Comparison of ENCODE assay signal across 29 cellular contexts in the genomic region with DNA sequence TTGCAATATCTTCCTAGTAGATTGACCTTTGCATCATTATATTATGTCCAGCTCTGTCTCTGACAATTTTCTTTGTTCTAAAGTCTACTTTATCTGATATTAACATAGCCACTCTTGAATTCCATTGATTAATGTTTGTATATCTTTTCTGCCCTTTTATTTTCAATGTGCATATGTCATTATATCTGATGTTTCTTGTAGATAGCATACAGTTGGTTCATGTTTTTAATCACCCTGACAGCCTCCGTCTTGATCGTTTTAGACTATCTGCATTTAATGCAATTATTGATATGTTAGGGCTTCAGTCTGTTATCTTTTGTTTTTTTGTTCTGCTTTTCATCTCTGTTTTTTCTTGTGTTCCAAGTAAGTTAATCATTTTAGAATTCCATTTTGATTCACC.
"Had no signal": no experiment of that assay in that cellular context is flagged by ENCODE, and none has a peak within 500 bp of the region (broad histone marks: within the 10 kb centered on the region; RNA-seq: fewer than 3 reads in every experiment).

No MANE protein-coding gene starts in this region.

- H3K27ac Mint-ChIP-seq: dendritic cell treated with granulocyte-macrophage colony-stimulating factor and Interleukin-4, amounts not matched to agents 40 ng/mL and 50 ng/mL, for 4 days; effector memory CD8-positive, alpha-beta T cell; endodermal cell had no signal

- H3K4me3 Mint-ChIP-seq: dendritic cell treated with granulocyte-macrophage colony-stimulating factor and Interleukin-4, amounts not matched to agents 40 ng/mL and 50 ng/mL, for 4 days; effector memory CD8-positive, alpha-beta T cell; endodermal cell had no signal

- ATAC-seq: effector memory CD8-positive, alpha-beta T cell; esophagus mucosa; foreskin keratinocyte; gastrocnemius medialis; gastroesophageal sphincter; heart left ventricle; heart right ventricle had no signal

- H3K9me3 ChIP-seq: colonic mucosa, esophagus muscularis mucosa, esophagus squamous epithelium, gastrocnemius medialis, gastroesophageal sphincter, heart left ventricle, heart right ventricle had no signal

- H3K27ac ChIP-seq: colonic mucosa, coronary artery, dorsolateral prefrontal cortex, epithelial cell of prostate, esophagus muscularis mucosa, esophagus squamous epithelium, foreskin keratinocyte, gastrocnemius medialis, gastroesophageal sphincter, heart left ventricle, heart right ventricle, hepatocyte had no signal

- DNase-seq: colonic mucosa; cortex of kidney; dermis blood vessel endothelial cell; dorsolateral prefrontal cortex; effector CD4-positive, alpha-beta T cell; effector CD8-positive, alpha-beta T cell; effector memory CD4-positive, alpha-beta T cell; effector memory CD8-positive, alpha-beta T cell; endodermal cell; erythroblast; esophagus squamous epithelium; foreskin fibroblast; foreskin keratinocyte; foreskin melanocyte; gastrocnemius medialis; glutamatergic neuron; head of caudate nucleus; heart left ventricle; heart right ventricle had no signal

- H3K4me1 Mint-ChIP-seq: endodermal cell had no signal

- H2AFZ ChIP-seq: hepatocyte had no signal

- H3K4me2 ChIP-seq: hepatocyte had no signal

- H3K4me1 ChIP-seq: colonic mucosa, esophagus muscularis mucosa, esophagus squamous epithelium, foreskin keratinocyte, gastrocnemius medialis, gastroesophageal sphincter had no signal

- H3K4me3 ChIP-seq: colonic mucosa, coronary artery, dorsolateral prefrontal cortex, esophagus muscularis mucosa, esophagus squamous epithelium, gastrocnemius medialis, gastroesophageal sphincter, heart left ventricle, heart right ventricle, hepatocyte had no signal

- H3K36me3 ChIP-seq: colonic mucosa, esophagus muscularis mucosa, esophagus squamous epithelium, gastrocnemius medialis, gastroesophageal sphincter, heart left ventricle, heart right ventricle had no signal

- H3K27me3 Mint-ChIP-seq: dendritic cell treated with granulocyte-macrophage colony-stimulating factor and Interleukin-4, amounts not matched to agents 40 ng/mL and 50 ng/mL, for 4 days had no signal

- H3K9me3 Mint-ChIP-seq: effector memory CD8-positive, alpha-beta T cell; endodermal cell had no signal

- H3K79me2 ChIP-seq: hepatocyte had no signal

- H3K27me3 ChIP-seq: colonic mucosa, dorsolateral prefrontal cortex, esophagus muscularis mucosa, esophagus squamous epithelium, foreskin keratinocyte, gastrocnemius medialis, gastroesophageal sphincter, heart right ventricle, hepatocyte had no signal

- FAIRE-seq: endometrium, endothelial cell of umbilical vein, frontal cortex had no signal
